17 cellular contexts compared by ENCODE assay signal in genomic region chr11:122046438-122046837, GRCh38.
"Had no signal": no experiment of that assay in that cellular context is flagged by ENCODE, and none has a peak within 500 bp of the region (broad histone marks: within the 10 kb centered on the region; RNA-seq: fewer than 3 reads in every experiment).

No MANE protein-coding gene starts in this region.

- ATAC-seq: esophagus mucosa; pancreas; stimulated activated naive B cell treated with anti-CD40 and anti-IgM and Interleukin-4, amounts not matched to agents 10 μg/mL and 1 μg/mL and 100 μg/mL, for 72 hours; T-cell had no signal

- H3K9me3 Mint-ChIP-seq: activated naive CD8-positive, alpha-beta T cell treated with anti-CD3 and anti-CD28 coated beads, Interleukin-2, amount 10 ng/mL, durations not matched to agents 7 days and 5 days; endodermal cell had no signal

- FAIRE-seq: pancreas had no signal

- H3K4me1 ChIP-seq: pancreas, sigmoid colon, transverse colon had no signal

- H3K36me3 Mint-ChIP-seq: activated naive CD8-positive, alpha-beta T cell treated with anti-CD3 and anti-CD28 coated beads, Interleukin-2, amount 10 ng/mL, durations not matched to agents 7 days and 5 days; stimulated activated naive B cell treated with anti-CD40 and anti-IgM and Interleukin-4, amounts not matched to agents 10 μg/mL and 1 μg/mL and 100 μg/mL, for 72 hours; T-cell had no signal

- DNase-seq: activated CD4-positive, CD25-positive, alpha-beta regulatory T cell treated with anti-CD3 and anti-CD28 coated beads, Interleukin-2, amount 50 U/mL, for 72 hours; activated naive CD4-positive, alpha-beta T cell; activated naive CD8-positive, alpha-beta T cell treated with anti-CD3 and anti-CD28 coated beads, Interleukin-2, amount 10 ng/mL, durations not matched to agents 7 days and 5 days; dorsolateral prefrontal cortex; endodermal cell; foreskin fibroblast; glutamatergic neuron; pancreas; sigmoid colon; stimulated activated CD4-positive, alpha-beta T cell treated with anti-CD3 and anti-CD28 coated beads, Interleukin-4, amount 100 ng/mL, for 1 hour; stimulated activated naive B cell treated with anti-CD40 and anti-IgM and Interleukin-4, amounts not matched to agents 10 μg/mL and 1 μg/mL and 100 μg/mL, for 72 hours; T-cell; T1000; transverse colon had no signal

- H3K36me3 ChIP-seq: cardiac muscle cell, pancreas, sigmoid colon, transverse colon had no signal

- H3K4me3 Mint-ChIP-seq: activated naive CD8-positive, alpha-beta T cell treated with anti-CD3 and anti-CD28 coated beads, Interleukin-2, amount 10 ng/mL, durations not matched to agents 7 days and 5 days; endodermal cell; neural crest cell; stimulated activated naive B cell treated with anti-CD40 and anti-IgM and Interleukin-4, amounts not matched to agents 10 μg/mL and 1 μg/mL and 100 μg/mL, for 72 hours; T-cell had no signal

- H3K9me3 ChIP-seq: pancreas, sigmoid colon, transverse colon had no signal

- H3K27ac Mint-ChIP-seq: activated naive CD8-positive, alpha-beta T cell treated with anti-CD3 and anti-CD28 coated beads, Interleukin-2, amount 10 ng/mL, durations not matched to agents 7 days and 5 days; endodermal cell; stimulated activated naive B cell treated with anti-CD40 and anti-IgM and Interleukin-4, amounts not matched to agents 10 μg/mL and 1 μg/mL and 100 μg/mL, for 72 hours; T-cell had no signal

- H3K27ac ChIP-seq: cardiac muscle cell, dorsolateral prefrontal cortex, pancreas had no signal

- H3K4me1 Mint-ChIP-seq: activated naive CD8-positive, alpha-beta T cell treated with anti-CD3 and anti-CD28 coated beads, Interleukin-2, amount 10 ng/mL, durations not matched to agents 7 days and 5 days; stimulated activated naive B cell treated with anti-CD40 and anti-IgM and Interleukin-4, amounts not matched to agents 10 μg/mL and 1 μg/mL and 100 μg/mL, for 72 hours; T-cell had no signal

- H3K4me3 ChIP-seq: cardiac muscle cell, dorsolateral prefrontal cortex, pancreas, sigmoid colon, transverse colon had no signal

- H3K27me3 ChIP-seq: cardiac muscle cell, dorsolateral prefrontal cortex, pancreas, sigmoid colon, transverse colon had no signal
